13 cellular contexts compared by ENCODE assay signal in genomic region chr5:142222881-142223558, GRCh38.
A peak's percentile ranks its signal among the peaks of the same experiment; 100 is the strongest.
DNase-seq lines count a peak whose midpoint lies in the region; ATAC-seq and TF ChIP-seq lines count a peak whose summit lies in the region.
"Had no signal": no experiment of that assay in that cellular context is flagged by ENCODE, and none has a peak within 500 bp of the region (broad histone marks: within the 10 kb centered on the region; RNA-seq: fewer than 3 reads in every experiment).

No MANE protein-coding gene starts in this region.

- H3K79me2 ChIP-seq in trophoblast cell (ENCODE audit: control insufficient read depth, insufficient read depth, low read length, poor library complexity), result no peaks in the 10 kb centered on the region
- H3K79me2 ChIP-seq: parathyroid adenoma had no signal

- H3K4ac ChIP-seq in trophoblast cell (ENCODE audit: low read depth, low read length), result no peak overlapping the region

- H3K36me3 ChIP-seq in trophoblast cell (ENCODE audit: control insufficient read depth in 1 of 2, insufficient read depth in 2 of 2, low read length in 2 of 2), result no peaks in the 10 kb centered on the region

- H3K23ac ChIP-seq in trophoblast cell (ENCODE audit: low read length), result no peak overlapping the region

- H3K79me1 ChIP-seq in trophoblast cell (ENCODE audit: low read length), result peaks cover 13% of the 10 kb centered on the region

- H3K4me1 ChIP-seq in trophoblast cell (ENCODE audit: control insufficient read depth in 1 of 2, insufficient read depth in 2 of 2, low read length in 2 of 2), result peaks cover 8% of the 10 kb centered on the region in 2 experiments
- H3K4me1 ChIP-seq: parathyroid adenoma had no signal

- H3K9me3 ChIP-seq in trophoblast cell (ENCODE audit: insufficient read depth, low read depth, low read length), result no peaks in the 10 kb centered on the region
- H3K9me3 ChIP-seq: SK-N-SH had no signal

- H4K12ac ChIP-seq in trophoblast cell (ENCODE audit: low read depth, low read length), result no peak overlapping the region

- H2BK120ac ChIP-seq in trophoblast cell (ENCODE audit: insufficient read depth, low read length, poor library complexity), result no peak overlapping the region

- no peak overlapping the region for H3K4me3 Mint-ChIP-seq in activated T-cell treated with anti-CD3 and anti-CD28 coated beads, Interleukin-2, amount 50 U/mL, for 24 hours
- H3K4me3 Mint-ChIP-seq: stimulated activated naive CD8-positive, alpha-beta T cell treated with anti-CD3 and anti-CD28 coated beads, Interleukin-15, Interleukin-2, amounts not matched to agents 100 ng/mL and 50 ng/mL, for 24 hours had no signal

- H2AK5ac ChIP-seq in trophoblast cell (ENCODE audit: low read length), result peak overlapping the region; percentile 30

- no peak overlapping the region for H3K4me2 ChIP-seq in trophoblast cell (ENCODE audit: low read length)
- H3K4me2 ChIP-seq: SK-N-SH had no signal

- TF ChIP-seq CTCF in VCaP (conservative IDR thresholded peaks at IDR 0.05), result no peak

- H2AFZ ChIP-seq in trophoblast cell (ENCODE audit: insufficient read depth, low read length, poor library complexity), result no peak overlapping the region
- H2AFZ ChIP-seq: parathyroid adenoma had no signal

- ATAC-seq in HG02973 (IDR thresholded peaks at IDR 0.05; ENCODE audit: unreplicated experiment) (peak; percentile 2), GM19023 (IDR thresholded peaks at IDR 0.05; ENCODE audit: unreplicated experiment) (no peak)

- H2BK5ac ChIP-seq in trophoblast cell (ENCODE audit: low read depth, low read length, poor library complexity), result no peak overlapping the region

- H3K27ac ChIP-seq in VCaP (peak overlapping the region; percentile 86; the same call in 1 of the 2 replicates), trophoblast cell (ENCODE audit: low read depth, low read length) (no peak overlapping the region)
- H3K27ac ChIP-seq: HL-60, parathyroid adenoma had no signal

- H3K4me3 ChIP-seq in trophoblast cell (ENCODE audit: low read depth, low read length), result no peak overlapping the region

- no peak overlapping the region for H3K18ac ChIP-seq in trophoblast cell (ENCODE audit: low read length)

- H3K27ac Mint-ChIP-seq in activated T-cell treated with anti-CD3 and anti-CD28 coated beads, Interleukin-2, amount 50 U/mL, for 24 hours, result peak overlapping the region; percentile 76

- no peaks in the 10 kb centered on the region for H3K36me3 Mint-ChIP-seq in activated T-cell treated with anti-CD3 and anti-CD28 coated beads, Interleukin-2, amount 50 U/mL, for 24 hours (ENCODE audit: low read depth)

- H3K9me3 Mint-ChIP-seq in activated T-cell treated with anti-CD3 and anti-CD28 coated beads, Interleukin-2, amount 50 U/mL, for 24 hours, result no peaks in the 10 kb centered on the region
- H3K9me3 Mint-ChIP-seq: effector memory CD8-positive, alpha-beta T cell; stimulated activated naive CD8-positive, alpha-beta T cell treated with anti-CD3 and anti-CD28 coated beads, Interleukin-15, Interleukin-2, amounts not matched to agents 100 ng/mL and 50 ng/mL, for 24 hours had no signal

- H3K9ac ChIP-seq in trophoblast cell (ENCODE audit: low read length), result no peak overlapping the region
- H3K9ac ChIP-seq: parathyroid adenoma, SK-N-SH had no signal

- peak overlapping the region; percentile 25 for H3K14ac ChIP-seq in trophoblast cell (ENCODE audit: low read length)

- DNase-seq in activated T-cell treated with anti-CD3 and anti-CD28 coated beads, Interleukin-2, amount 50 U/mL, for 24 hours, result no peak
- DNase-seq in activated T-cell treated with anti-CD3 and anti-CD28 coated beads, Interleukin-2, amount 50 U/mL, for 1 hour, result no peak
- no peak for DNase-seq in trophoblast cell
- no peak for DNase-seq in stimulated activated CD4-positive, alpha-beta T cell treated with anti-CD3 and anti-CD28 coated beads, Interleukin-2, amount 100 ng/mL, for 48 hours
- DNase-seq in RKO (ENCODE audit: low spot score), result no peak
- DNase-seq: SK-N-SH had no signal

- WGBS in trophoblast cell (ENCODE audit: extremely low coverage, insufficient coverage, insufficient read length), result no CpG with 5 or more reads among the region's 10 CpGs

- H3K4me1 Mint-ChIP-seq in activated T-cell treated with anti-CD3 and anti-CD28 coated beads, Interleukin-2, amount 50 U/mL, for 24 hours (ENCODE audit: low read depth), result peaks cover 33% of the 10 kb centered on the region

- no peaks in the 10 kb centered on the region for H3K27me3 ChIP-seq in trophoblast cell (ENCODE audit: insufficient read depth, low read length)

- H2BK12ac ChIP-seq in trophoblast cell (ENCODE audit: low read length), result peak overlapping the region; percentile 38

- H4K91ac ChIP-seq in trophoblast cell (ENCODE audit: low read depth, low read length), result peak overlapping the region; percentile 2

- no peak overlapping the region for H4K8ac ChIP-seq in trophoblast cell (ENCODE audit: low read depth, low read length)

- H3K27me3 Mint-ChIP-seq in activated T-cell treated with anti-CD3 and anti-CD28 coated beads, Interleukin-2, amount 50 U/mL, for 24 hours, result no peaks in the 10 kb centered on the region
- H3K27me3 Mint-ChIP-seq: effector memory CD8-positive, alpha-beta T cell; stimulated activated naive CD8-positive, alpha-beta T cell treated with anti-CD3 and anti-CD28 coated beads, Interleukin-15, Interleukin-2, amounts not matched to agents 100 ng/mL and 50 ng/mL, for 24 hours had no signal
